In genomic region chr21:38660333-38661295, GRCh38 we compare ENCODE assay signal across 8 cellular contexts.
A peak's percentile ranks its signal among the peaks of the same experiment; 100 is the strongest.
DNase-seq lines count a peak whose midpoint lies in the region; ATAC-seq and TF ChIP-seq lines count a peak whose summit lies in the region.

No MANE protein-coding gene starts in this region.

- H3K4me3 Mint-ChIP-seq in CD14-positive monocyte (peak overlapping the region; percentile 96 to 99), neural crest cell (peak overlapping the region; percentile 74)

- intact Hi-C loops in CD14-positive monocyte (cut with micrococcal nuclease), result no loop called here

- H3K27ac Mint-ChIP-seq in CD14-positive monocyte (peak overlapping the region in 4 of 7 donors; percentile 40 to 73 (median 64)), neural crest cell (ENCODE audit: unreplicated experiment) (no peak overlapping the region)

- peaks cover 0 to 3% of the 10 kb centered on the region in 2 donors for H3K36me3 Mint-ChIP-seq in CD14-positive monocyte
- H3K36me3 Mint-ChIP-seq in neural crest cell (ENCODE audit: low read depth), result no peaks in the 10 kb centered on the region

- DNase-seq in CD14-positive monocyte (ENCODE audit: low spot score) (peak; percentile 52), NCI-H774 (lab: John Stamatoyannopoulos, UW) (peak; percentile 33), epithelial cell of proximal tubule (ENCODE audit: low read depth) (no peak), neural crest cell (ENCODE audit: low read depth, low spot score) (no peak), NCI-H187 treated with DMSO at 0.1 percent for 48 hours (lab: John Stamatoyannopoulos, UW) (no peak), SHP77 treated with DMSO at 0.1 percent for 48 hours (lab: John Stamatoyannopoulos, UW) (no peak), HT-29 (ENCODE audit: low spot score) (no peak)

- H3K9me3 Mint-ChIP-seq in CD14-positive monocyte (peaks cover 0 to 8% (median 0%) of the 10 kb centered on the region in 7 donors), neural crest cell (no peaks in the 10 kb centered on the region)

- no peak for ATAC-seq in GM21360 (IDR thresholded peaks at IDR 0.05; ENCODE audit: unreplicated experiment)

- H3K4me3 ChIP-seq in epithelial cell of proximal tubule (ENCODE audit: low read depth, low read length), result peak overlapping the region; percentile 32

- TF ChIP-seq CTCF in CD14-positive monocyte (IDR thresholded peaks at IDR 0.05) (no peak), epithelial cell of proximal tubule (conservative IDR thresholded peaks at IDR 0.05; ENCODE audit: low read depth, low read length) (no peak), neural crest cell (conservative IDR thresholded peaks at IDR 0.05) (no peak)

- H3K4me1 Mint-ChIP-seq in CD14-positive monocyte (peaks cover 18% of the 10 kb centered on the region), neural crest cell (peaks cover 10% of the 10 kb centered on the region)

- H3K27me3 Mint-ChIP-seq in CD14-positive monocyte (ENCODE audit: low read depth in 3 of 3), result peaks cover 19 to 35% (median 35%) of the 10 kb centered on the region in 3 donors
- peaks cover 92% of the 10 kb centered on the region for H3K27me3 Mint-ChIP-seq in neural crest cell (ENCODE audit: low read depth)

Comparison
In these comparisons a context has a peak if more than half of its experiments do, and no peak if none do; other contexts are left out.
1. DNase-seq: peak in CD14-positive monocyte (single experiment) and NCI-H774 (single experiment); none in epithelial cell of proximal tubule (single experiment), neural crest cell (single experiment), NCI-H187 treated with DMSO at 0.1 percent for 48 hours (single experiment), SHP77 treated with DMSO at 0.1 percent for 48 hours (single experiment) and HT-29 (single experiment).